In genomic region chr11:85114786-85115185, GRCh38 we compare ENCODE assay signal across 17 cellular contexts.
DNase-seq lines count a peak whose midpoint lies in the region; TF ChIP-seq lines count a peak whose summit lies in the region.
"Had no signal": no experiment of that assay in that cellular context is flagged by ENCODE, and none has a peak within 500 bp of the region (broad histone marks: within the 10 kb centered on the region; RNA-seq: fewer than 3 reads in every experiment).

No MANE protein-coding gene starts in this region.

- no peaks in the 10 kb centered on the region for H3K9me3 ChIP-seq in fibroblast of lung (ENCODE audit: control insufficient read depth, insufficient read depth, low read depth, low read length)
- no peaks in the 10 kb centered on the region for H3K9me3 ChIP-seq in ovary
- no peaks in the 10 kb centered on the region for H3K9me3 ChIP-seq in SK-N-SH
- H3K9me3 ChIP-seq: HAP-1 had no signal

- H3K4me1 ChIP-seq in fibroblast of lung (ENCODE audit: control insufficient read depth, extremely low read depth, insufficient read depth, low read length), result no peaks in the 10 kb centered on the region
- H3K4me1 ChIP-seq in ovary (ENCODE audit: insufficient read depth), result no peaks in the 10 kb centered on the region
- no peaks in the 10 kb centered on the region for H3K4me1 ChIP-seq in SK-N-SH (ENCODE audit: control insufficient read depth in 1 of 2, insufficient read depth in 2 of 2, low read depth in 1 of 2, low read length in 1 of 2)

- intact Hi-C loops in ovary (cut with DNase I), result no loop called here

- no peak overlapping the region for H3K27ac ChIP-seq in fibroblast of lung (ENCODE audit: insufficient read depth, low read length)
- no peak overlapping the region for H3K27ac ChIP-seq in ovary
- no peak overlapping the region for H3K27ac ChIP-seq in SK-N-SH (ENCODE audit: low read depth in 2 of 2, low read length in 1 of 2)
- H3K27ac ChIP-seq: C4-2B had no signal

- H3K4me2 ChIP-seq in fibroblast of lung (ENCODE audit: extremely low read depth, insufficient read depth, low read length) (no peak overlapping the region), SK-N-SH (no peak overlapping the region)

- TF ChIP-seq CTCF in fibroblast of lung (conservative IDR thresholded peaks at IDR 0.05 in 1 of 2, IDR thresholded peaks at IDR 0.05 in 1 of 2; ENCODE audit: low read depth in 1 of 2, low read length in 2 of 2) (no peak), ovary (IDR thresholded peaks at IDR 0.05) (no peak), SK-N-SH (IDR thresholded peaks at IDR 0.05) (no peak)

- CTCF ChIA-PET in SK-N-SH (lab: Yijun Ruan, JAX), result interaction anchor here (0.8 to 1.1 kb wide), 2 partner anchors 21 to 74 kb away, joined by 3 read pairs; no protein-coding TSS in a partner anchor

- H3K27me3 ChIP-seq in fibroblast of lung (ENCODE audit: control insufficient read depth, insufficient read depth, low read length) (no peaks in the 10 kb centered on the region), ovary (no peaks in the 10 kb centered on the region), SK-N-SH (ENCODE audit: insufficient read depth) (no peaks in the 10 kb centered on the region)

- H4K20me1 ChIP-seq in fibroblast of lung (ENCODE audit: control insufficient read depth, extremely low read depth, insufficient read depth, low read length) (no peaks in the 10 kb centered on the region), SK-N-SH (ENCODE audit: insufficient read depth) (no peaks in the 10 kb centered on the region)

- TF ChIP-seq POLR2A in ovary (IDR thresholded peaks at IDR 0.05), result no peak

- TF ChIP-seq EP300 in ovary (IDR thresholded peaks at IDR 0.05) (no peak), SK-N-SH (IDR thresholded peaks at IDR 0.05; ENCODE audit: borderline replicate concordance in 1 of 2, low read depth in 1 of 2, low read length in 1 of 2) (no peak)

- 93 to 95% (median 94%) methylated on average over 2 of the region's 2 CpGs for WGBS in ovary, 3 donors
- 2% methylated on average over 2 of the region's 2 CpGs for WGBS in SK-N-SH (ENCODE audit: low lambda C conversion rate)

- no peak for TF ChIP-seq RAD21 in SK-N-SH (IDR thresholded peaks at IDR 0.05; ENCODE audit: low read length)

- DNase-seq in HCEC 1CT (peak; percentile 60), SW480 (ENCODE audit: low spot score) (peak; percentile 31), fibroblast of lung (ENCODE audit: low read depth in 2 of 2) (peak; percentile 18 to 21), ecto neural progenitor cell (ENCODE audit: low spot score) (no peak), ovary (no peak), activated gamma-delta T cell treated with Interleukin-2 at 50 U/mL for 16 hours (no peak), SK-N-SH (no peak)
- DNase-seq: AML-193, DMS 273 treated with DMSO at 0.1 percent for 48 hours, GDM1, NCI-H1105, NCI-H2081 treated with DMSO at 0.1 percent for 48 hours, NCI-H510A treated with DMSO at 0.1 percent for 48 hours, RPMI8226 had no signal

- H3K4me3 ChIP-seq in fibroblast of lung (replicated peaks in 1 of 4; ENCODE audit: control extremely low read depth in 1 of 4, insufficient read depth in 1 of 4, low read depth in 3 of 4, low read length in 4 of 4) (no peak overlapping the region), ovary (no peak overlapping the region), SK-N-SH (ENCODE audit: low read depth in 2 of 2, low read length in 1 of 2) (no peak overlapping the region)
- H3K4me3 ChIP-seq: HAP-1, K562 had no signal

- H2AFZ ChIP-seq in fibroblast of lung (ENCODE audit: low read length) (no peak overlapping the region), SK-N-SH (ENCODE audit: low read depth) (no peak overlapping the region)

- H3K36me3 ChIP-seq in fibroblast of lung (ENCODE audit: control insufficient read depth, insufficient read depth, low read length) (no peaks in the 10 kb centered on the region), ovary (no peaks in the 10 kb centered on the region), SK-N-SH (replicated peaks in 1 of 2; ENCODE audit: control insufficient read depth in 1 of 2, insufficient read depth in 2 of 2, low read length in 1 of 2) (no peaks in the 10 kb centered on the region)
- H3K36me3 ChIP-seq: HAP-1 had no signal

- POLR2A ChIA-PET in SK-N-SH (lab: Yijun Ruan, JAX), result no interaction called here

- H3K79me2 ChIP-seq in fibroblast of lung (ENCODE audit: control insufficient read depth, insufficient read depth, low read length) (no peaks in the 10 kb centered on the region), SK-N-SH (ENCODE audit: insufficient read depth) (no peaks in the 10 kb centered on the region)

- H3K9me2 ChIP-seq in SK-N-SH, result no peaks in the 10 kb centered on the region

- no peak overlapping the region for H3K9ac ChIP-seq in fibroblast of lung (ENCODE audit: insufficient read depth, low read length)
- no peak overlapping the region for H3K9ac ChIP-seq in SK-N-SH

- H3F3A ChIP-seq in SK-N-SH (replicated peaks; ENCODE audit: insufficient read depth), result no peaks in the 10 kb centered on the region

TF ChIP-seq in SK-N-SH, 30 proteins besides CTCF, POLR2A, EP300 and RAD21:
- TF ChIP-seq MXI1 (IDR thresholded peaks at IDR 0.05; ENCODE audit: low read depth, low read length), result no peak
- no peak for TF ChIP-seq RFX5 (IDR thresholded peaks at IDR 0.05; ENCODE audit: low read length)
- TF ChIP-seq NRF1 (IDR thresholded peaks at IDR 0.05; ENCODE audit: low read depth, low read length), result no peak
- TF ChIP-seq NFIC (IDR thresholded peaks at IDR 0.05; ENCODE audit: borderline replicate concordance), result no peak
- no peak for TF ChIP-seq TCF12 (IDR thresholded peaks at IDR 0.05)
- TF ChIP-seq, protein P1, sequence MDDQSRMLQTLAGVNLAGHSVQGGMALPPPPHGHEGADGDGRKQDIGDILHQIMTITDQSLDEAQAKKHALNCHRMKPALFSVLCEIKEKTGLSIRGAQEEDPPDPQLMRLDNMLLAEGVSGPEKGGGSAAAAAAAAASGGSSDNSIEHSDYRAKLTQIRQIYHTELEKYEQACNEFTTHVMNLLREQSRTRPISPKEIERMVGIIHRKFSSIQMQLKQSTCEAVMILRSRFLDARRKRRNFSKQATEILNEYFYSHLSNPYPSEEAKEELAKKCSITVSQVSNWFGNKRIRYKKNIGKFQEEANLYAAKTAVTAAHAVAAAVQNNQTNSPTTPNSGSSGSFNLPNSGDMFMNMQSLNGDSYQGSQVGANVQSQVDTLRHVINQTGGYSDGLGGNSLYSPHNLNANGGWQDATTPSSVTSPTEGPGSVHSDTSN (IDR thresholded peaks at IDR 0.05), result no peak
- no peak for TF ChIP-seq SIN3A (IDR thresholded peaks at IDR 0.05; ENCODE audit: borderline replicate concordance, low read depth, low read length)
- TF ChIP-seq TEAD4 (IDR thresholded peaks at IDR 0.05; ENCODE audit: borderline replicate concordance, insufficient read depth), result no peak
- TF ChIP-seq GABPA (IDR thresholded peaks at IDR 0.05; ENCODE audit: low read depth), result no peak
- TF ChIP-seq, protein P2, sequence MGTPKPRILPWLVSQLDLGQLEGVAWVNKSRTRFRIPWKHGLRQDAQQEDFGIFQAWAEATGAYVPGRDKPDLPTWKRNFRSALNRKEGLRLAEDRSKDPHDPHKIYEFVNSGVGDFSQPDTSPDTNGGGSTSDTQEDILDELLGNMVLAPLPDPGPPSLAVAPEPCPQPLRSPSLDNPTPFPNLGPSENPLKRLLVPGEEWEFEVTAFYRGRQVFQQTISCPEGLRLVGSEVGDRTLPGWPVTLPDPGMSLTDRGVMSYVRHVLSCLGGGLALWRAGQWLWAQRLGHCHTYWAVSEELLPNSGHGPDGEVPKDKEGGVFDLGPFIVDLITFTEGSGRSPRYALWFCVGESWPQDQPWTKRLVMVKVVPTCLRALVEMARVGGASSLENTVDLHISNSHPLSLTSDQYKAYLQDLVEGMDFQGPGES (IDR thresholded peaks at IDR 0.05; ENCODE audit: low read depth, low read length), result no peak
- no peak for TF ChIP-seq EZH2phosphoT487 (IDR thresholded peaks at IDR 0.05; ENCODE audit: borderline replicate concordance, low read depth)
- TF ChIP-seq FOXJ3 (CRISPR knock-in tag; IDR thresholded peaks at IDR 0.05), result no peak
- no peak for TF ChIP-seq MAX (IDR thresholded peaks at IDR 0.05; ENCODE audit: low read depth)
- TF ChIP-seq POLR2AphosphoS5 (IDR thresholded peaks at IDR 0.05; ENCODE audit: low read depth, low read length), result no peak
- TF ChIP-seq RXRA (IDR thresholded peaks at IDR 0.05; ENCODE audit: borderline replicate concordance, low read depth), result no peak
- no peak for TF ChIP-seq TAF1 (IDR thresholded peaks at IDR 0.05; ENCODE audit: borderline replicate concordance, low read depth, low read length)
- TF ChIP-seq YY1 (IDR thresholded peaks at IDR 0.05; ENCODE audit: low read depth), result no peak
- TF ChIP-seq, protein P3, sequence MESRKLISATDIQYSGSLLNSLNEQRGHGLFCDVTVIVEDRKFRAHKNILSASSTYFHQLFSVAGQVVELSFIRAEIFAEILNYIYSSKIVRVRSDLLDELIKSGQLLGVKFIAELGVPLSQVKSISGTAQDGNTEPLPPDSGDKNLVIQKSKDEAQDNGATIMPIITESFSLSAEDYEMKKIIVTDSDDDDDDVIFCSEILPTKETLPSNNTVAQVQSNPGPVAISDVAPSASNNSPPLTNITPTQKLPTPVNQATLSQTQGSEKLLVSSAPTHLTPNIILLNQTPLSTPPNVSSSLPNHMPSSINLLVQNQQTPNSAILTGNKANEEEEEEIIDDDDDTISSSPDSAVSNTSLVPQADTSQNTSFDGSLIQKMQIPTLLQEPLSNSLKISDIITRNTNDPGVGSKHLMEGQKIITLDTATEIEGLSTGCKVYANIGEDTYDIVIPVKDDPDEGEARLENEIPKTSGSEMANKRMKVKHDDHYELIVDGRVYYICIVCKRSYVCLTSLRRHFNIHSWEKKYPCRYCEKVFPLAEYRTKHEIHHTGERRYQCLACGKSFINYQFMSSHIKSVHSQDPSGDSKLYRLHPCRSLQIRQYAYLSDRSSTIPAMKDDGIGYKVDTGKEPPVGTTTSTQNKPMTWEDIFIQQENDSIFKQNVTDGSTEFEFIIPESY (IDR thresholded peaks at IDR 0.05; ENCODE audit: borderline replicate concordance, low read depth), result no peak

Comparison
In these comparisons a context has a peak if more than half of its experiments do, and no peak if none do; other contexts are left out.
1. DNase-seq: peak in HCEC 1CT (single experiment), SW480 (single experiment) and fibroblast of lung (2 of 2); none in ecto neural progenitor cell (single experiment), ovary (0 of 5), activated gamma-delta T cell treated with Interleukin-2 at 50 U/mL for 16 hours (single experiment) and SK-N-SH (single experiment).